Comparison of ENCODE assay signal across 8 cellular contexts in the genomic region with DNA sequence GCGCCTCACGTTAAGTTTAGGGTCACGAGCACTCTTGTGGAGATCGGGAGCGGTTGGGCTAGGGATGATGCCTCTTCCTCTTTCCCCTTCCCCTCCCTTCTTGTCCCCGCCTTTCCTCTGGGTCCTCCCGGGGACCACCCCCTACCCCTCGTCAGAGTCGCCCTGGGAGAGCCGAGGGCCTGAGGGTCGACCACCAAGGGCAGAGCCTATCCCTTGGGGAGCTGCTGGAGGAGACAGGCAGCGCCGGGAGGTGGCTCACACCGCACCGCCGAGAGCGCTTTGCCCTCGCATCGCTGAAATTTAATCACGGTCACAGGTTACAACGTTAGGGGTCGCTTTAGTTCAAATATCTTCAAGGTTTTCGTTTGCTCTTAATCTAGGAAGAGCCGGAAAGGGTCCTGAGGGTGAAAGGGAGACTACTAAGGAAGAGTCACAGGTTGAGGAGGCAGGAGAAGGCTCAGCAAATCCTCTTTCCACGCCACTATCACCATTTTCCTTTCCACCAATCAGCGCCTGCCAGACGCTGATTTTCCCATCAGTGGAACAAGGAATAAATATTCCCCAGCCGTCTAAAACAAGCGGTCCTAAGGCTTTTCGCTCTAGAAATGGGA. TPM values are rescaled to one million over a fixed set of nuclear protein-coding genes. Genes with fewer than 3 reads are reported as not detected.
DNase-seq lines count a peak whose midpoint lies in the region; ATAC-seq and TF ChIP-seq lines count a peak whose summit lies in the region.

No MANE protein-coding gene starts in this region.

- no peaks in the 10 kb centered on the region for H3K36me3 Mint-ChIP-seq in activated T-cell treated with anti-CD3 and anti-CD28 coated beads, Interleukin-2, amount 50 U/mL, for 24 hours (ENCODE audit: low read depth)
- no peaks in the 10 kb centered on the region for H3K36me3 Mint-ChIP-seq in naive B cell

- H3K4me3 ChIP-seq in fibroblast of mammary gland (ENCODE audit: control insufficient read depth, low read depth, low read length): peak overlapping the region; percentile 34

- no peaks in the 10 kb centered on the region for H3K9me3 Mint-ChIP-seq in activated T-cell treated with anti-CD3 and anti-CD28 coated beads, Interleukin-2, amount 50 U/mL, for 24 hours
- H3K9me3 Mint-ChIP-seq in naive B cell: no peaks in the 10 kb centered on the region

- peak overlapping the region; percentile 69 for H3K4me3 Mint-ChIP-seq in activated T-cell treated with anti-CD3 and anti-CD28 coated beads, Interleukin-2, amount 50 U/mL, for 24 hours
- peak overlapping the region; percentile 75 to 91 (median 86) for H3K4me3 Mint-ChIP-seq in naive B cell

- peak; percentile 61 for DNase-seq in activated CD8-positive, alpha-beta memory T cell treated with anti-CD3 and anti-CD28 coated beads for 24 hours
- DNase-seq in activated CD8-positive, alpha-beta memory T cell treated with anti-CD3 and anti-CD28 coated beads, Interleukin-2, amount 50 U/mL, for 4 hours: no peak
- DNase-seq in M059J (ENCODE audit: low read depth): peak; percentile 38
- DNase-seq in activated T-cell treated with anti-CD3 and anti-CD28 coated beads, Interleukin-2, amount 50 U/mL, for 24 hours: no peak
- peak; percentile 18 for DNase-seq in fibroblast of mammary gland (ENCODE audit: low read depth)
- DNase-seq in naive B cell: no peak

- H3K4me1 Mint-ChIP-seq in activated T-cell treated with anti-CD3 and anti-CD28 coated beads, Interleukin-2, amount 50 U/mL, for 24 hours (ENCODE audit: low read depth): peaks cover 21% of the 10 kb centered on the region
- H3K4me1 Mint-ChIP-seq in naive B cell: peaks cover 16 to 23% (median 19%) of the 10 kb centered on the region in 3 donors

- ATAC-seq in naive B cell (ENCODE audit: low read depth in 2 of 2) (peak; percentile 49 to 58), HG03108 (IDR thresholded peaks at IDR 0.05; ENCODE audit: unreplicated experiment) (no peak), GM19023 (IDR thresholded peaks at IDR 0.05; ENCODE audit: unreplicated experiment) (no peak)

- TF ChIP-seq CTCF in fibroblast of mammary gland (conservative IDR thresholded peaks at IDR 0.05; ENCODE audit: control insufficient read depth, insufficient read depth, low read depth, low read length): no peak

- H3K27me3 Mint-ChIP-seq in activated T-cell treated with anti-CD3 and anti-CD28 coated beads, Interleukin-2, amount 50 U/mL, for 24 hours: peaks cover 76% of the 10 kb centered on the region
- peaks cover 39 to 59% (median 43%) of the 10 kb centered on the region in 3 donors for H3K27me3 Mint-ChIP-seq in naive B cell

- no peak overlapping the region for H3K27ac Mint-ChIP-seq in activated T-cell treated with anti-CD3 and anti-CD28 coated beads, Interleukin-2, amount 50 U/mL, for 24 hours
- peak overlapping the region in 3 of 6 donors; percentile 45 to 92 (median 62) for H3K27ac Mint-ChIP-seq in naive B cell

RNA-seq across cellular contexts. Expression of gene SNCA, which starts 0.5 kb away (rescaled TPM):
- total RNA-seq in M059J (2014; rRNA removed; shearing (Covaris generic)): 6.8 and 8.3 TPM in 2 replicates
- 1 to 10 TPM in 5 of 6 donors, not detected in 1; 1.1 to 4.1 (median 2.2) TPM for polyA plus RNA-seq in naive B cell (ENCODE audit: low read depth in 6 of 6)

RNA-seq across cellular contexts. Expression of gene MMRN1, which starts 57.2 kb away (rescaled TPM):
- total RNA-seq in M059J (2014; rRNA removed; shearing (Covaris generic)): not detected in 2 replicates
- 1 to 10 TPM in 4 of 6 donors, under 1 TPM in 1, not detected in 1; 0.13 to 5.5 (median 1.6) TPM for polyA plus RNA-seq in naive B cell (ENCODE audit: low read depth in 6 of 6)

Comparison
In these comparisons a context has a peak if more than half of its experiments do, and no peak if none do; other contexts are left out.
1. DNase-seq: peak in activated CD8-positive, alpha-beta memory T cell treated with anti-CD3 and anti-CD28 coated beads for 24 hours (single experiment), M059J (single experiment) and fibroblast of mammary gland (single experiment); none in activated CD8-positive, alpha-beta memory T cell treated with anti-CD3 and anti-CD28 coated beads, Interleukin-2, amount 50 U/mL, for 4 hours (single experiment), activated T-cell treated with anti-CD3 and anti-CD28 coated beads, Interleukin-2, amount 50 U/mL, for 24 hours (single experiment) and naive B cell (single experiment).
2. ATAC-seq: peak in naive B cell (2 of 2); none in HG03108 (single experiment) and GM19023 (single experiment).